1 cellular context compared by ENCODE assay signal in genomic region chr4:70203601-70204000, GRCh38.
TF ChIP-seq lines count a peak whose summit lies in the region.

No MANE protein-coding gene starts in this region.

TF ChIP-seq in HepG2, 621 proteins besides CTCF, POLR2A, EP300 and RAD21 (continued from another document):
- TF ChIP-seq NPAS2 (CRISPR knock-in tag; IDR thresholded peaks at IDR 0.05; ENCODE audit: borderline replicate concordance) (no peak), SP5 (CRISPR knock-in tag; IDR thresholded peaks at IDR 0.05; ENCODE audit: borderline replicate concordance, low read depth) (peak; percentile 55; the same call in 1 of the 2 replicates), FOXP4 (CRISPR knock-in tag; IDR thresholded peaks at IDR 0.05) (peak; percentile 56), ASH2L (IDR thresholded peaks at IDR 0.05; ENCODE audit: insufficient read length, low read depth, low read length) (no peak), BCL6 (CRISPR knock-in tag; IDR thresholded peaks at IDR 0.05) (peak; percentile 42; the same call in 1 of the 2 replicates), DDIT3 (CRISPR knock-in tag; IDR thresholded peaks at IDR 0.05) (no peak), ZNF839 (CRISPR knock-in tag; IDR thresholded peaks at IDR 0.05; ENCODE audit: borderline replicate concordance) (no peak), TCF7 (IDR thresholded peaks at IDR 0.05; ENCODE audit: low read depth) (peak; percentile 72), ZBTB34 (CRISPR knock-in tag; IDR thresholded peaks at IDR 0.05) (no peak), HIC2 (CRISPR knock-in tag; IDR thresholded peaks at IDR 0.05; ENCODE audit: low read depth) (no peak), ZNF232 (CRISPR knock-in tag; IDR thresholded peaks at IDR 0.05; ENCODE audit: borderline replicate concordance) (no peak), PAXIP1 (CRISPR knock-in tag; conservative IDR thresholded peaks at IDR 0.05) (peak; percentile 58), CREM (IDR thresholded peaks at IDR 0.05) (peak; percentile 66), CREM (CRISPR knock-in tag; IDR thresholded peaks at IDR 0.05) (no peak), TEF (CRISPR knock-in tag; IDR thresholded peaks at IDR 0.05) (no peak), MTERF4 (CRISPR knock-in tag; IDR thresholded peaks at IDR 0.05) (no peak), ELF3 (CRISPR knock-in tag; IDR thresholded peaks at IDR 0.05) (no peak), AGO1 (IDR thresholded peaks at IDR 0.05; ENCODE audit: low read depth, low read length, poor library complexity, severe bottlenecking) (no peak), FOXA3 (CRISPR knock-in tag; IDR thresholded peaks at IDR 0.05) (peak; percentile 16; the same call in 1 of the 2 replicates), ZNF234 (CRISPR knock-in tag; conservative IDR thresholded peaks at IDR 0.05) (no peak), ZNF775 (CRISPR knock-in tag; IDR thresholded peaks at IDR 0.05; ENCODE audit: borderline replicate concordance) (no peak), ARID5B (CRISPR knock-in tag; IDR thresholded peaks at IDR 0.05) (peak; percentile 76), JDP2 (CRISPR knock-in tag; IDR thresholded peaks at IDR 0.05; ENCODE audit: borderline replicate concordance) (no peak), PITX1 (CRISPR knock-in tag; IDR thresholded peaks at IDR 0.05) (no peak), ZNF510 (CRISPR knock-in tag; IDR thresholded peaks at IDR 0.05; ENCODE audit: low read depth) (no peak)
